In the genomic region with DNA sequence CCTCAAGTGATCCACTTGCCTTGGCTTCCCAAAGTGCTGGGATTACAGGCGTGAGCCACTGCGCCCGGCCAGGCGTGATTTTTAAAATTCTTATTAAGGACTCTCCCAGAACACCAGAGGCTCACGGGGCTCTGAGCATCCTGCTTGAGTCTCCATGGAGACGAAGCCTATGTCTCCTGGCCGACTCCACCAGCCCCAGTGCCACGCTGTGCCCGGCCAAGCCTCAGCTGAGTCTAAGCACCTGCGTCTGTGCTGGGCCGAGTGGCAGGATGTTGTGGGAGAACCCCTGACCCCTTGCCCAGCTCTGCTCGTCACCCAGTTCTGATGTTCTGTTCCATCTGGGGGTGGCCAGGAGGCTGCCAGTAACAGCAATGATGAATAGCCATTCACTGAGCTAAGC, we compare ENCODE assay signal across 21 cellular contexts. TPM values are rescaled to one million over a fixed set of nuclear protein-coding genes. Genes with fewer than 3 reads are reported as not detected.
DNase-seq lines count a peak whose midpoint lies in the region; ATAC-seq and TF ChIP-seq lines count a peak whose summit lies in the region.
"Had no signal": no experiment of that assay in that cellular context is flagged by ENCODE, and none has a peak within 500 bp of the region (broad histone marks: within the 10 kb centered on the region; RNA-seq: fewer than 3 reads in every experiment).

No MANE protein-coding gene starts in this region.

- no peak for TF ChIP-seq CTCF in nephron progenitor cell (IDR thresholded peaks at IDR 0.05)

- H3K4me1 Mint-ChIP-seq in nephron progenitor cell = no peaks in the 10 kb centered on the region
- H3K4me1 Mint-ChIP-seq: H9 had no signal

- no peaks in the 10 kb centered on the region for H3K9me3 Mint-ChIP-seq in nephron progenitor cell
- H3K9me3 Mint-ChIP-seq: H9 had no signal

- DNase-seq in DMS53 (lab: John Stamatoyannopoulos, UW) (peak; percentile 15), DMS53 treated with DMSO at 0.1 percent for 48 hours (lab: John Stamatoyannopoulos, UW; ENCODE audit: unreplicated experiment) (no peak), Right ventricle myocardium inferior (ENCODE audit: missing footprints) (peak; percentile 68), left cardiac atrium (no peak), epidermal melanocyte (ENCODE audit: insufficient read length, low spot score) (peak; percentile 3), nephron progenitor cell (no peak)
- DNase-seq: 8988T; ACHN; AML-193; BE2C; C1 segment of cervical spinal cord; Calu3; CD4-positive, alpha-beta memory T cell; COR-L47; DND-41; GM23248; H9 had no signal

- ATAC-seq in Right ventricle myocardium inferior (no peak), left cardiac atrium (no peak), HG03520 (IDR thresholded peaks at IDR 0.05; ENCODE audit: unreplicated experiment) (no peak)
- ATAC-seq: A549, HCT116 had no signal

- no peak overlapping the region for H3K27ac Mint-ChIP-seq in nephron progenitor cell
- H3K27ac Mint-ChIP-seq: H9 had no signal

- no peak overlapping the region for H3K4me3 Mint-ChIP-seq in nephron progenitor cell
- H3K4me3 Mint-ChIP-seq: CD4-positive, alpha-beta memory T cell; H9 had no signal

- H3K27me3 Mint-ChIP-seq in nephron progenitor cell (ENCODE audit: low read depth, poor library complexity) = peaks cover 42% of the 10 kb centered on the region

- intact Hi-C loops in Right ventricle myocardium inferior (cut with DNase I) = no loop called here
- intact Hi-C loops in left cardiac atrium (cut with DNase I) = loop anchor here in 1 of 2 donors (10.0 kb wide), 1 partner anchor 254 kb away; no protein-coding TSS in a partner anchor

- no peaks in the 10 kb centered on the region for H3K36me3 Mint-ChIP-seq in nephron progenitor cell (ENCODE audit: low read depth)
- H3K36me3 Mint-ChIP-seq: CD4-positive, alpha-beta memory T cell had no signal

RNA-seq across cellular contexts. Expression of a gene that starts 3.9 kb away (rescaled TPM):
- total RNA-seq in Right ventricle myocardium inferior (not detected), left cardiac atrium (under 1 TPM in 1 of 2 donors, not detected in 1; 0.16 TPM)

RNA-seq across cellular contexts. Expression of a gene that starts 34.8 kb away (rescaled TPM):
- total RNA-seq in Right ventricle myocardium inferior (23.7 TPM), left cardiac atrium (10 to 100 TPM; 32.8 to 48.9 TPM)

RNA-seq across cellular contexts. Expression of a gene that starts 42.0 kb away (rescaled TPM):
- 1.2 TPM for total RNA-seq in Right ventricle myocardium inferior
- total RNA-seq in left cardiac atrium = 1 to 10 TPM; 1.5 to 1.6 TPM
- total RNA-seq: Calu3, GM23248, H4, H9 had no signal

Comparison
In these comparisons a context has a peak if more than half of its experiments do, and no peak if none do; other contexts are left out.
1. DNase-seq: peak in DMS53 (single experiment), Right ventricle myocardium inferior (single experiment) and epidermal melanocyte (single experiment); none in DMS53 treated with DMSO at 0.1 percent for 48 hours (single experiment), left cardiac atrium (single experiment) and nephron progenitor cell (single experiment).